14 cellular contexts compared by ENCODE assay signal in the genomic region with DNA sequence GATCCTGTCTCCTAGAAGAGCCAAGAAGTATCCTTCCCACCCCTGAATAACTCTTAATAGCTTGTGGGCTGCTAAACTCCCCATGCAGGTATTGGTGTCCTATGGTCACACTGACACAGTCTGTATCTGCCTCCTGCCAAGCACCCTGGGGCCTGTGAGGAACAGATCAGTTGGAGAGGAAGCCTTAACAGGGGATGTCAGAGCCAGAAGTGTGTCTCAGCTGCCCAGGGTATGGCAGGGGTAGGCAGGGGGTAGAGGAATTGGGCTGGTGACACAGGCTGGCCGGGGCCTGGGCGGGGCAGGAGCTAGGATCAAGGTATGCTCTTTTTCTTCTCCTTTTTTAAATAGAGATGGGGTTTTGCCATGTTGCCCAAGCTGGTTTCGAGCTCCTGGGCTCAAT. TPM values are rescaled to one million over a fixed set of nuclear protein-coding genes. Genes with fewer than 3 reads are reported as not detected.
DNase-seq lines count a peak whose midpoint lies in the region; ATAC-seq, FAIRE-seq and TF ChIP-seq lines count a peak whose summit lies in the region.
"Had no signal": no experiment of that assay in that cellular context is flagged by ENCODE, and none has a peak within 500 bp of the region (broad histone marks: within the 10 kb centered on the region; RNA-seq: fewer than 3 reads in every experiment).

No MANE protein-coding gene starts in this region.

- H3K4me3 ChIP-seq in Karpas-422 (ENCODE audit: low read length), result no peak overlapping the region
- H3K4me3 ChIP-seq in endodermal cell (ENCODE audit: low read length), result no peak overlapping the region
- H3K4me3 ChIP-seq in skin epidermis, result no peak overlapping the region
- H3K4me3 ChIP-seq: HAP-1, K562 had no signal

- H3K27ac Mint-ChIP-seq in T-helper 2 cell treated with Interferon-gamma antibody and Interleukin-4, amounts not matched to agents 5 μg/mL and 100 μg/mL, for 36 hours, result peak overlapping the region; percentile 21
- H3K27ac Mint-ChIP-seq in endodermal cell, result peak overlapping the region; percentile 19

- ATAC-seq in GM18873 (IDR thresholded peaks at IDR 0.05; ENCODE audit: low FRiP score, unreplicated experiment), result no peak
- ATAC-seq: K562 had no signal

- H3K9me2 ChIP-seq in Karpas-422 (replicated peaks; ENCODE audit: insufficient read depth, low read length), result no peaks in the 10 kb centered on the region

- H3K79me2 ChIP-seq in Karpas-422 (ENCODE audit: low read length), result peaks cover 15% of the 10 kb centered on the region

- H4K20me1 ChIP-seq in Karpas-422 (ENCODE audit: insufficient read depth, low read depth, low read length), result no peaks in the 10 kb centered on the region

- no peak for DNase-seq in T-helper 2 cell treated with Interferon-gamma antibody and Interleukin-4, amounts not matched to agents 5 μg/mL and 100 μg/mL, for 36 hours (ENCODE audit: low spot score)
- DNase-seq in T-helper 2 cell, result no peak
- no peak for DNase-seq in Karpas-422
- no peak for DNase-seq in endodermal cell
- no peak for DNase-seq in NCI-H1048 (lab: John Stamatoyannopoulos, UW)
- no peak for DNase-seq in H54 (ENCODE audit: insufficient read length, low spot score)
- DNase-seq: NCI-H1092 treated with DMSO at 0.1 percent for 48 hours; NCI-H69; NK-92 treated with Interleukin-12 subunit alpha and Interleukin-12 subunit beta, amount 100 ng/mL, for 24 hours had no signal

- peaks cover 16% of the 10 kb centered on the region for H3K36me3 Mint-ChIP-seq in T-helper 2 cell treated with Interferon-gamma antibody and Interleukin-4, amounts not matched to agents 5 μg/mL and 100 μg/mL, for 36 hours (ENCODE audit: low read depth)
- peaks cover 57% of the 10 kb centered on the region for H3K36me3 Mint-ChIP-seq in endodermal cell (ENCODE audit: low read depth)

- H3K9me3 Mint-ChIP-seq in T-helper 2 cell treated with Interferon-gamma antibody and Interleukin-4, amounts not matched to agents 5 μg/mL and 100 μg/mL, for 36 hours, result no peaks in the 10 kb centered on the region
- H3K9me3 Mint-ChIP-seq in endodermal cell, result no peaks in the 10 kb centered on the region

- FAIRE-seq in H54 (lab: Jason Lieb, UNC), result no peak
- FAIRE-seq: K562 had no signal

- H3K4me2 ChIP-seq in Karpas-422 (ENCODE audit: low read depth, low read length, poor library complexity, severe bottlenecking), result no peak overlapping the region

- no peak overlapping the region for H3K4me3 Mint-ChIP-seq in T-helper 2 cell treated with Interferon-gamma antibody and Interleukin-4, amounts not matched to agents 5 μg/mL and 100 μg/mL, for 36 hours
- no peak overlapping the region for H3K4me3 Mint-ChIP-seq in endodermal cell

- H2AFZ ChIP-seq in Karpas-422 (ENCODE audit: low read length), result no peak overlapping the region

- H3K4me1 Mint-ChIP-seq in T-helper 2 cell treated with Interferon-gamma antibody and Interleukin-4, amounts not matched to agents 5 μg/mL and 100 μg/mL, for 36 hours (ENCODE audit: low read depth), result peaks cover 2% of the 10 kb centered on the region
- H3K4me1 Mint-ChIP-seq in endodermal cell, result peaks cover 5% of the 10 kb centered on the region

- peak overlapping the region; percentile 35; the same call in 1 of the 2 replicates for H3K27ac ChIP-seq in Karpas-422 (ENCODE audit: low read length)
- H3K27ac ChIP-seq in endodermal cell (ENCODE audit: low read depth, low read length), result no peak overlapping the region
- H3K27ac ChIP-seq in skin epidermis, result peak overlapping the region in 11 of 21 experiments; percentile 12 to 74 (median 59)
- H3K27ac ChIP-seq: 22Rv1 had no signal

- H3K9me3 ChIP-seq in Karpas-422 (ENCODE audit: low read length), result no peaks in the 10 kb centered on the region
- no peaks in the 10 kb centered on the region for H3K9me3 ChIP-seq in endodermal cell (ENCODE audit: control insufficient read depth, low read length)
- H3K9me3 ChIP-seq: HAP-1 had no signal

- TF ChIP-seq POLR2A in H54 (IDR thresholded peaks at IDR 0.05; ENCODE audit: low read depth, low read length), result no peak

- H3K4me1 ChIP-seq in Karpas-422 (ENCODE audit: low read length), result peaks cover 11% of the 10 kb centered on the region
- H3K4me1 ChIP-seq in endodermal cell (ENCODE audit: control insufficient read depth, insufficient read depth, low read length), result no peaks in the 10 kb centered on the region
- H3K4me1 ChIP-seq: HAP-1 had no signal

- no peaks in the 10 kb centered on the region for H3K27me3 ChIP-seq in Karpas-422 (ENCODE audit: low read length)
- H3K27me3 ChIP-seq in endodermal cell (ENCODE audit: control insufficient read depth, insufficient read depth, low read length, poor library complexity, severe bottlenecking), result no peaks in the 10 kb centered on the region

- no peaks in the 10 kb centered on the region for H3K27me3 Mint-ChIP-seq in T-helper 2 cell treated with Interferon-gamma antibody and Interleukin-4, amounts not matched to agents 5 μg/mL and 100 μg/mL, for 36 hours (ENCODE audit: low read depth)
- no peaks in the 10 kb centered on the region for H3K27me3 Mint-ChIP-seq in endodermal cell (ENCODE audit: insufficient read depth)

- H3K9ac ChIP-seq in Karpas-422 (ENCODE audit: low read length), result no peak overlapping the region
- H3K9ac ChIP-seq in endodermal cell (ENCODE audit: extremely low read depth, low read length, poor library complexity, severe bottlenecking), result no peak overlapping the region

- TF ChIP-seq CTCF in endodermal cell (conservative IDR thresholded peaks at IDR 0.05), result no peak

- H3K36me3 ChIP-seq in Karpas-422 (ENCODE audit: insufficient read depth, low read length) (peaks cover 31% of the 10 kb centered on the region), endodermal cell (ENCODE audit: control insufficient read depth, insufficient read depth, low read length) (peaks cover 84% of the 10 kb centered on the region)

- WGBS in endodermal cell (ENCODE audit: insufficient coverage in 1 of 2, insufficient read length in 1 of 2), 2 experiments, result 88 to 92% methylated on average over 1 to 3 of the region's 3 CpGs

RNA-seq across cellular contexts. Expression of a gene that starts 44.7 kb away (rescaled TPM):
- total RNA-seq in Karpas-422 (2014; rRNA removed; shearing (Covaris generic); ENCODE audit: low replicate concordance), result 20.5 and 29.2 TPM in 2 replicates
- total RNA-seq in endodermal cell, result 10 to 100 TPM; 45.7 to 46.1 TPM
- 43.6 TPM for polyA plus RNA-seq in endodermal cell (2013, experiment 1 of 2)
- 40.0 TPM for polyA plus RNA-seq in endodermal cell (2013, experiment 2 of 2)

RNA-seq across cellular contexts. Expression of a gene that starts 47.5 kb away (rescaled TPM):
- 48.1 and 62.4 TPM in 2 replicates for total RNA-seq in Karpas-422 (2014; rRNA removed; shearing (Covaris generic); ENCODE audit: low replicate concordance)
- total RNA-seq in endodermal cell, result 10 to 100 TPM; 56.4 to 57.8 TPM
- polyA plus RNA-seq in endodermal cell (2013, experiment 1 of 2), result 28.0 TPM
- polyA plus RNA-seq in endodermal cell (2013, experiment 2 of 2), result 30.2 TPM
